25 cellular contexts compared by ENCODE assay signal in genomic region chr5:147394273-147394672, GRCh38.
"Had no signal": no experiment of that assay in that cellular context is flagged by ENCODE, and none has a peak within 500 bp of the region (broad histone marks: within the 10 kb centered on the region; RNA-seq: fewer than 3 reads in every experiment).

No MANE protein-coding gene starts in this region.

- DNase-seq: activated CD4-positive, alpha-beta memory T cell treated with anti-CD3 and anti-CD28 coated beads, Interleukin-2, amount 10 ng/mL, durations not matched to agents 7 days and 5 days; activated CD4-positive, alpha-beta T cell treated with anti-CD3 and anti-CD28 coated beads for 36 hours; activated CD4-positive, alpha-beta T cell treated with anti-CD3 and anti-CD28 coated beads, Interleukin-2, amount 50 U/mL, for 1 hour; activated CD4-positive, CD25-positive, alpha-beta regulatory T cell; activated gamma-delta T cell treated with Interleukin-2 at 50 U/mL for 16 hours; activated naive CD4-positive, alpha-beta T cell treated with anti-CD3 and anti-CD28 coated beads, Interleukin-2, amount 10 ng/mL, durations not matched to agents 7 days and 5 days; activated naive CD8-positive, alpha-beta T cell treated with anti-CD3 and anti-CD28 coated beads for 36 hours; activated T-cell treated with anti-CD3 and anti-CD28 coated beads for 4 hours; activated T-cell treated with anti-CD3 and anti-CD28 coated beads, Interleukin-2, amount 50 U/mL, for 72 hours; caudate nucleus; MG63; MV-4-11; NCI-H1092 treated with DMSO at 0.1 percent for 48 hours; NCI-H1436 treated with DMSO at 0.1 percent for 48 hours; NCI-H187; NCI-H2081 treated with DMSO at 0.1 percent for 48 hours; NCI-H446; NCI-H524; PC-3; SHP77 treated with DMSO at 0.1 percent for 48 hours; T-helper 17 cell; T1000 had no signal

- H3K27me3 Mint-ChIP-seq: activated CD4-positive, alpha-beta memory T cell treated with anti-CD3 and anti-CD28 coated beads, Interleukin-2, amount 10 ng/mL, durations not matched to agents 7 days and 5 days; activated naive CD4-positive, alpha-beta T cell treated with anti-CD3 and anti-CD28 coated beads, Interleukin-2, amount 10 ng/mL, durations not matched to agents 7 days and 5 days had no signal

- H3K27ac ChIP-seq: KMS-11, VCaP had no signal

- H3K4me3 Mint-ChIP-seq: activated CD4-positive, alpha-beta memory T cell treated with anti-CD3 and anti-CD28 coated beads, Interleukin-2, amount 10 ng/mL, durations not matched to agents 7 days and 5 days; activated CD4-positive, alpha-beta T cell treated with anti-CD3 and anti-CD28 coated beads for 36 hours; activated naive CD4-positive, alpha-beta T cell treated with anti-CD3 and anti-CD28 coated beads, Interleukin-2, amount 10 ng/mL, durations not matched to agents 7 days and 5 days; activated naive CD8-positive, alpha-beta T cell treated with anti-CD3 and anti-CD28 coated beads for 36 hours; activated T-cell treated with anti-CD3 and anti-CD28 coated beads, Interleukin-2, amount 50 U/mL, for 72 hours; T-helper 17 cell had no signal

- H3K4me3 ChIP-seq: MG63 had no signal

- H3K4me1 Mint-ChIP-seq: activated CD4-positive, alpha-beta memory T cell treated with anti-CD3 and anti-CD28 coated beads, Interleukin-2, amount 10 ng/mL, durations not matched to agents 7 days and 5 days; activated CD4-positive, alpha-beta T cell treated with anti-CD3 and anti-CD28 coated beads for 36 hours; activated naive CD4-positive, alpha-beta T cell treated with anti-CD3 and anti-CD28 coated beads, Interleukin-2, amount 10 ng/mL, durations not matched to agents 7 days and 5 days; activated naive CD8-positive, alpha-beta T cell treated with anti-CD3 and anti-CD28 coated beads for 36 hours; T-helper 17 cell had no signal

- H3K9me3 Mint-ChIP-seq: activated CD4-positive, alpha-beta memory T cell treated with anti-CD3 and anti-CD28 coated beads, Interleukin-2, amount 10 ng/mL, durations not matched to agents 7 days and 5 days; activated naive CD4-positive, alpha-beta T cell treated with anti-CD3 and anti-CD28 coated beads, Interleukin-2, amount 10 ng/mL, durations not matched to agents 7 days and 5 days; activated naive CD8-positive, alpha-beta T cell treated with anti-CD3 and anti-CD28 coated beads for 36 hours; activated T-cell treated with anti-CD3 and anti-CD28 coated beads, Interleukin-2, amount 50 U/mL, for 72 hours; activated T-helper 2 cell treated with anti-CD3 and anti-CD28 coated beads, Interferon-gamma antibody, Interleukin-2, Interleukin-4, amounts not matched to agents 10 μg/mL and 5 μg/mL and 100 μg/mL, durations not matched to agents 14 hours and 24 hours and 36 hours had no signal

- H3K27me3 ChIP-seq: MG63 had no signal

- H3K36me3 Mint-ChIP-seq: activated naive CD4-positive, alpha-beta T cell treated with anti-CD3 and anti-CD28 coated beads, Interleukin-2, amount 10 ng/mL, durations not matched to agents 7 days and 5 days; activated naive CD8-positive, alpha-beta T cell treated with anti-CD3 and anti-CD28 coated beads for 36 hours had no signal

- H3K9ac ChIP-seq: KMS-11 had no signal

- ATAC-seq: activated CD4-positive, alpha-beta T cell treated with anti-CD3 and anti-CD28 coated beads for 36 hours; activated T-cell treated with anti-CD3 and anti-CD28 coated beads, Interleukin-2, amount 50 U/mL, for 72 hours; PC-3; T-helper 17 cell had no signal

- H3K4me2 ChIP-seq: KMS-11 had no signal

- H3K9me3 ChIP-seq: MG63 had no signal

- H3K27ac Mint-ChIP-seq: activated CD4-positive, alpha-beta memory T cell treated with anti-CD3 and anti-CD28 coated beads, Interleukin-2, amount 10 ng/mL, durations not matched to agents 7 days and 5 days; activated CD4-positive, alpha-beta T cell treated with anti-CD3 and anti-CD28 coated beads for 36 hours; activated naive CD4-positive, alpha-beta T cell treated with anti-CD3 and anti-CD28 coated beads, Interleukin-2, amount 10 ng/mL, durations not matched to agents 7 days and 5 days; activated naive CD8-positive, alpha-beta T cell treated with anti-CD3 and anti-CD28 coated beads for 36 hours; activated T-cell treated with anti-CD3 and anti-CD28 coated beads, Interleukin-2, amount 50 U/mL, for 72 hours; activated T-helper 2 cell treated with anti-CD3 and anti-CD28 coated beads, Interferon-gamma antibody, Interleukin-2, Interleukin-4, amounts not matched to agents 10 μg/mL and 5 μg/mL and 100 μg/mL, durations not matched to agents 14 hours and 24 hours and 36 hours; T-helper 17 cell had no signal
